In the genomic region with DNA sequence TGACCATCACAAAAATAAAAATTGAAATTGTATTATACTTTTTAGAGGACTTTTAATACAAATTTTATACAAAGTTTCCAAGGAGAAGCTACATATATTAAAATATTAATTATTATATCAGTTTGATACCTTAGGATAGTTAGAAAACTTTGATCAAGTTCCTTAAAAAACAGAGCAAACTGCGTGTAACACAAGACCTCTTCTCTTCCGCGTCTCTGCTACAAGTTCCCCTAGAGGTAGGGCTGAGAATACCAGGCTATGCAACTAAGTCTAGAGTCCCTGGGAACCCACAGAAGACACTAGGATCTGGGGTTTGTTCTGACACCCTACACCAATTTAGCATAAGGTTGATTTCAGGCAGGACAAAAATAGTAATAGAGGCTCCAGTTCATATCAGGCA, we compare ENCODE assay signal across 12 cellular contexts.
DNase-seq lines count a peak whose midpoint lies in the region; ATAC-seq and TF ChIP-seq lines count a peak whose summit lies in the region.
"Had no signal": no experiment of that assay in that cellular context is flagged by ENCODE, and none has a peak within 500 bp of the region (broad histone marks: within the 10 kb centered on the region; RNA-seq: fewer than 3 reads in every experiment).

No MANE protein-coding gene starts in this region.

- H3K4me3 Mint-ChIP-seq in chondrocyte (ENCODE audit: unreplicated experiment), result no peak overlapping the region
- no peak overlapping the region for H3K4me3 Mint-ChIP-seq in neural crest cell
- H3K4me3 Mint-ChIP-seq in natural killer cell treated with Interleukin-12 subunit alpha and Interleukin-12 subunit beta and Interleukin-15 and Interleukin-18, amount 100 ng/mL, for 72 hours, result no peak overlapping the region
- H3K4me3 Mint-ChIP-seq: mesothelial cell of epicardium had no signal

- H3K36me3 ChIP-seq in Karpas-422 (ENCODE audit: insufficient read depth, low read length) (no peaks in the 10 kb centered on the region), esophagus muscularis mucosa (no peaks in the 10 kb centered on the region)

- no peaks in the 10 kb centered on the region for H3K27me3 Mint-ChIP-seq in chondrocyte (ENCODE audit: low read depth)
- H3K27me3 Mint-ChIP-seq in neural crest cell (ENCODE audit: low read depth), result no peaks in the 10 kb centered on the region
- no peaks in the 10 kb centered on the region for H3K27me3 Mint-ChIP-seq in natural killer cell treated with Interleukin-12 subunit alpha and Interleukin-12 subunit beta and Interleukin-15 and Interleukin-18, amount 100 ng/mL, for 72 hours

- ATAC-seq in natural killer cell treated with Interleukin-12 subunit alpha and Interleukin-12 subunit beta and Interleukin-15 and Interleukin-18, amount 100 ng/mL, for 72 hours, result no peak

- peaks cover 55% of the 10 kb centered on the region for H3K9me3 ChIP-seq in Karpas-422 (ENCODE audit: low read length)
- H3K9me3 ChIP-seq in esophagus muscularis mucosa, result no peaks in the 10 kb centered on the region

- no peak overlapping the region for H3K9ac ChIP-seq in Karpas-422 (ENCODE audit: low read length)

- no peaks in the 10 kb centered on the region for H3K79me2 ChIP-seq in Karpas-422 (ENCODE audit: low read length)

- no peak overlapping the region for H3K4me2 ChIP-seq in Karpas-422 (ENCODE audit: low read depth, low read length, poor library complexity, severe bottlenecking)

- no peaks in the 10 kb centered on the region for H3K27me3 ChIP-seq in Karpas-422 (ENCODE audit: low read length)
- no peaks in the 10 kb centered on the region for H3K27me3 ChIP-seq in esophagus muscularis mucosa

- peak; percentile 33 for TF ChIP-seq CTCF in GM12873 (IDR thresholded peaks at IDR 0.05; ENCODE audit: insufficient read depth, low read depth, low read length, missing control alignments)
- peak; percentile 39 for TF ChIP-seq CTCF in chondrocyte (IDR thresholded peaks at IDR 0.05)
- TF ChIP-seq CTCF in neural crest cell (conservative IDR thresholded peaks at IDR 0.05), result peak; percentile 48
- TF ChIP-seq CTCF in esophagus muscularis mucosa (IDR thresholded peaks at IDR 0.05), result no peak

- no peak for TF ChIP-seq POLR2A in esophagus muscularis mucosa (IDR thresholded peaks at IDR 0.05; ENCODE audit: low read depth)

- H3K9me3 Mint-ChIP-seq in chondrocyte (ENCODE audit: low read depth), result peaks cover 8% of the 10 kb centered on the region
- peaks cover 12% of the 10 kb centered on the region for H3K9me3 Mint-ChIP-seq in neural crest cell
- H3K9me3 Mint-ChIP-seq in natural killer cell treated with Interleukin-12 subunit alpha and Interleukin-12 subunit beta and Interleukin-15 and Interleukin-18, amount 100 ng/mL, for 72 hours, result peaks cover 9% of the 10 kb centered on the region

- no peaks in the 10 kb centered on the region for H3K36me3 Mint-ChIP-seq in chondrocyte (ENCODE audit: low read depth)
- H3K36me3 Mint-ChIP-seq in neural crest cell (ENCODE audit: low read depth), result no peaks in the 10 kb centered on the region
- H3K36me3 Mint-ChIP-seq in natural killer cell treated with Interleukin-12 subunit alpha and Interleukin-12 subunit beta and Interleukin-15 and Interleukin-18, amount 100 ng/mL, for 72 hours, result no peaks in the 10 kb centered on the region
- H3K36me3 Mint-ChIP-seq: mesothelial cell of epicardium had no signal

- WGBS in esophagus muscularis mucosa, result 60% methylated on average over 3 of the region's 3 CpGs

- no peaks in the 10 kb centered on the region for H3K9me2 ChIP-seq in Karpas-422 (replicated peaks; ENCODE audit: insufficient read depth, low read length)

- H3K27ac Mint-ChIP-seq in chondrocyte (ENCODE audit: unreplicated experiment) (no peak overlapping the region), neural crest cell (ENCODE audit: unreplicated experiment) (no peak overlapping the region)
- no peak overlapping the region for H3K27ac Mint-ChIP-seq in natural killer cell treated with Interleukin-12 subunit alpha and Interleukin-12 subunit beta and Interleukin-15 and Interleukin-18, amount 100 ng/mL, for 72 hours
- H3K27ac Mint-ChIP-seq: mesothelial cell of epicardium had no signal

- no peak for TF ChIP-seq EP300 in esophagus muscularis mucosa (IDR thresholded peaks at IDR 0.05)

- H3K27ac ChIP-seq in Karpas-422 (ENCODE audit: low read length), result no peak overlapping the region
- H3K27ac ChIP-seq in esophagus muscularis mucosa (replicated peaks in 1 of 4), result no peak overlapping the region

- no peaks in the 10 kb centered on the region for H4K20me1 ChIP-seq in Karpas-422 (ENCODE audit: insufficient read depth, low read depth, low read length)

- intact Hi-C loops in esophagus muscularis mucosa (cut with DNase I), result no loop called here
- intact Hi-C loops in posterior vena cava (cut with DNase I), result no loop called here

- H3K4me1 ChIP-seq in Karpas-422 (ENCODE audit: low read length) (no peaks in the 10 kb centered on the region), esophagus muscularis mucosa (no peaks in the 10 kb centered on the region)

- H3K4me1 Mint-ChIP-seq in chondrocyte (ENCODE audit: low read depth) (no peaks in the 10 kb centered on the region), neural crest cell (no peaks in the 10 kb centered on the region)
- no peaks in the 10 kb centered on the region for H3K4me1 Mint-ChIP-seq in natural killer cell treated with Interleukin-12 subunit alpha and Interleukin-12 subunit beta and Interleukin-15 and Interleukin-18, amount 100 ng/mL, for 72 hours (ENCODE audit: low read depth in 2 of 2)
- H3K4me1 Mint-ChIP-seq: mesothelial cell of epicardium had no signal

- H2AFZ ChIP-seq in Karpas-422 (ENCODE audit: low read length), result no peak overlapping the region

- H3K4me3 ChIP-seq in Karpas-422 (ENCODE audit: low read length) (no peak overlapping the region), esophagus muscularis mucosa (no peak overlapping the region)

- DNase-seq in Karpas-422 (peak; percentile 59), chondrocyte (ENCODE audit: low spot score) (no peak), neural crest cell (ENCODE audit: low read depth, low spot score) (no peak), esophagus muscularis mucosa (ENCODE audit: extremely low spot score) (no peak), posterior vena cava (ENCODE audit: low spot score) (no peak)
- no peak for DNase-seq in activated CD4-positive, alpha-beta T cell treated with anti-CD3 and anti-CD28 coated beads, Interleukin-2, amount 50 U/mL, for 48 hours
- DNase-seq in natural killer cell treated with Interleukin-12 subunit alpha and Interleukin-12 subunit beta and Interleukin-15 and Interleukin-18, amount 100 ng/mL, for 72 hours (ENCODE audit: low spot score), result no peak
- DNase-seq: activated naive CD4-positive, alpha-beta T cell treated with Interleukin-2 at 50 U/mL for 16 hours; NCI-H510A; stimulated activated CD4-positive, alpha-beta T cell treated with anti-CD3 and anti-CD28 coated beads, Interleukin-15, amount 100 ng/mL, for 24 hours had no signal

Comparison
In these comparisons a context has a peak if more than half of its experiments do, and no peak if none do; other contexts are left out.
1. CTCF ChIP-seq: peak in GM12873 (single experiment), chondrocyte (single experiment) and neural crest cell (single experiment); none in esophagus muscularis mucosa (0 of 3).